In the genomic region with DNA sequence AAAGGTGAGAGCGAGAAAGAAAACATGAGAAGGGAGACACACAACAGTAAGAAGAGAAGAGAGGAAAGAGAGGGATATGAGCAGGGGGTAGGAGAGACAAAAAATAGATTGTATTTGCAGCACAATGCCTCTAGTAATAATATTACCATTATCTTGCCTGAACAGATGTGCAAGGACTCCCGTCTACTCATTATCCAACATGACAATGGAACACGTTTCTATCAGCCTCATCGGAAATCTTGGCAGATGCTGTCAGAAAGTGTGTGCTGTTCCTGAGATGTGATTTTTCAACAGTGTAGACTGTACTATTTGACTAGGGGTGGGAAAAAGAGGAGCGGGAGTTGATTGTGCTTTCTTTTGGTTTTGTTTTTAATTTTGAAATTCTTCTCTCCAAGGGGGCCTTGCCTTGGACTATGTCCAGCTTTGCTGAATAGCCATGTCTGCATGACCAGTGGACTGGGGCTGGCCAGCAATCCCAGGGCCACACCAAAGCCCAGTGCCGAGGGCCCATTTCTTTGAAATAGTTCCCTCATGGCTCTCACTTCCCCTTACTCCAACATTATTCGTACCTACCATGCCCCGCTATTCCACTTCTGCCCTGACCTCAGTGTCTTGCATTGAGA, we compare ENCODE assay signal across 1 cellular context.
TF ChIP-seq lines count a peak whose summit lies in the region.

No MANE protein-coding gene starts in this region.

TF ChIP-seq in K562, 482 proteins besides CTCF, POLR2A, EP300 and RAD21:
- TF ChIP-seq ADNP (tag; IDR thresholded peaks at IDR 0.05) (no peak), ZNF324 (CRISPR knock-in tag; IDR thresholded peaks at IDR 0.05) (no peak), ZNF444 (CRISPR knock-in tag; IDR thresholded peaks at IDR 0.05) (no peak), KDM1A (IDR thresholded peaks at IDR 0.05) (peak; percentile 74 to 81), ZNF830 (CRISPR knock-in tag; IDR thresholded peaks at IDR 0.05) (no peak), TAL1 (IDR thresholded peaks at IDR 0.05) (peak; percentile 71), ARID1B (IDR thresholded peaks at IDR 0.05) (peak; percentile 69), SOX6 (IDR thresholded peaks at IDR 0.05) (peak; percentile 90), ZNF445 (CRISPR knock-in tag; IDR thresholded peaks at IDR 0.05; ENCODE audit: low read depth) (no peak), NFIC (IDR thresholded peaks at IDR 0.05) (0 out of 2 replicates have a peak, but pooled peaks have one; percentile 25), YY1 (IDR thresholded peaks at IDR 0.05; ENCODE audit: borderline replicate concordance in 1 of 3, control insufficient read depth in 1 of 3, extremely low read depth in 1 of 3, insufficient read depth in 3 of 3, insufficient read length in 1 of 3, insufficient replicate concordance in 2 of 3, low read depth in 1 of 3, low read length in 2 of 3) (no peak), CBFA2T2 (conservative IDR thresholded peaks at IDR 0.05) (peak; percentile 59), TGIF2 (CRISPR knock-in tag; IDR thresholded peaks at IDR 0.05) (no peak), BHLHE40 (IDR thresholded peaks at IDR 0.05; ENCODE audit: low read length) (peak; percentile 36; the same call in 1 of the 2 replicates), SIRT6 (IDR thresholded peaks at IDR 0.05; ENCODE audit: low read depth, low read length) (no peak), PTTG1 (tag; IDR thresholded peaks at IDR 0.05; ENCODE audit: low read depth) (no peak), CBFA2T3 (IDR thresholded peaks at IDR 0.05) (peak; percentile 78), FOSL1 (tag; conservative IDR thresholded peaks at IDR 0.05) (0 out of 2 replicates have a peak, but pooled peaks have one; percentile 28), GATA2 (CRISPR knock-in tag; IDR thresholded peaks at IDR 0.05) (0 out of 2 replicates have a peak, but pooled peaks have one; percentile 21), NCOR1 (IDR thresholded peaks at IDR 0.05) (peak; percentile 44), ZNF785 (CRISPR knock-in tag; IDR thresholded peaks at IDR 0.05) (no peak), RCOR1 (IDR thresholded peaks at IDR 0.05; ENCODE audit: borderline replicate concordance in 1 of 2, low read depth in 2 of 2, low read length in 2 of 2) (peak; percentile 64 to 91; a peak in 3 of 4 replicates), L3MBTL2 (IDR thresholded peaks at IDR 0.05) (no peak), TEAD4 (IDR thresholded peaks at IDR 0.05; ENCODE audit: low read length) (peak; percentile 55; the same call in 1 of the 2 replicates), TEAD4 (CRISPR knock-in tag; IDR thresholded peaks at IDR 0.05; ENCODE audit: borderline replicate concordance) (no peak), NR3C1 (CRISPR knock-in tag; IDR thresholded peaks at IDR 0.05) (no peak), TFAM (CRISPR knock-in tag; conservative IDR thresholded peaks at IDR 0.05) (no peak), HNRNPUL1 (IDR thresholded peaks at IDR 0.05; ENCODE audit: low read length) (no peak), MTA2 (IDR thresholded peaks at IDR 0.05; ENCODE audit: low read depth) (0 out of 2 replicates have a peak, but pooled peaks have one; percentile 47), TCF3 (CRISPR knock-in tag; IDR thresholded peaks at IDR 0.05) (peak; percentile 53), HDAC1 (IDR thresholded peaks at IDR 0.05) (0 out of 4 replicates have a peak, but pooled peaks of 1 of the 2 experiments have one; percentile 36), PHF20 (IDR thresholded peaks at IDR 0.05; ENCODE audit: partially characterized antibody) (no peak)
- TF ChIP-seq, protein P1, sequence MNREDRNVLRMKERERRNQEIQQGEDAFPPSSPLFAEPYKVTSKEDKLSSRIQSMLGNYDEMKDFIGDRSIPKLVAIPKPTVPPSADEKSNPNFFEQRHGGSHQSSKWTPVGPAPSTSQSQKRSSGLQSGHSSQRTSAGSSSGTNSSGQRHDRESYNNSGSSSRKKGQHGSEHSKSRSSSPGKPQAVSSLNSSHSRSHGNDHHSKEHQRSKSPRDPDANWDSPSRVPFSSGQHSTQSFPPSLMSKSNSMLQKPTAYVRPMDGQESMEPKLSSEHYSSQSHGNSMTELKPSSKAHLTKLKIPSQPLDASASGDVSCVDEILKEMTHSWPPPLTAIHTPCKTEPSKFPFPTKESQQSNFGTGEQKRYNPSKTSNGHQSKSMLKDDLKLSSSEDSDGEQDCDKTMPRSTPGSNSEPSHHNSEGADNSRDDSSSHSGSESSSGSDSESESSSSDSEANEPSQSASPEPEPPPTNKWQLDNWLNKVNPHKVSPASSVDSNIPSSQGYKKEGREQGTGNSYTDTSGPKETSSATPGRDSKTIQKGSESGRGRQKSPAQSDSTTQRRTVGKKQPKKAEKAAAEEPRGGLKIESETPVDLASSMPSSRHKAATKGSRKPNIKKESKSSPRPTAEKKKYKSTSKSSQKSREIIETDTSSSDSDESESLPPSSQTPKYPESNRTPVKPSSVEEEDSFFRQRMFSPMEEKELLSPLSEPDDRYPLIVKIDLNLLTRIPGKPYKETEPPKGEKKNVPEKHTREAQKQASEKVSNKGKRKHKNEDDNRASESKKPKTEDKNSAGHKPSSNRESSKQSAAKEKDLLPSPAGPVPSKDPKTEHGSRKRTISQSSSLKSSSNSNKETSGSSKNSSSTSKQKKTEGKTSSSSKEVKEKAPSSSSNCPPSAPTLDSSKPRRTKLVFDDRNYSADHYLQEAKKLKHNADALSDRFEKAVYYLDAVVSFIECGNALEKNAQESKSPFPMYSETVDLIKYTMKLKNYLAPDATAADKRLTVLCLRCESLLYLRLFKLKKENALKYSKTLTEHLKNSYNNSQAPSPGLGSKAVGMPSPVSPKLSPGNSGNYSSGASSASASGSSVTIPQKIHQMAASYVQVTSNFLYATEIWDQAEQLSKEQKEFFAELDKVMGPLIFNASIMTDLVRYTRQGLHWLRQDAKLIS (CRISPR knock-in tag; IDR thresholded peaks at IDR 0.05) = no peak
- TF ChIP-seq, protein P2, sequence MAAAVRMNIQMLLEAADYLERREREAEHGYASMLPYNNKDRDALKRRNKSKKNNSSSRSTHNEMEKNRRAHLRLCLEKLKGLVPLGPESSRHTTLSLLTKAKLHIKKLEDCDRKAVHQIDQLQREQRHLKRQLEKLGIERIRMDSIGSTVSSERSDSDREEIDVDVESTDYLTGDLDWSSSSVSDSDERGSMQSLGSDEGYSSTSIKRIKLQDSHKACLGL (CRISPR knock-in tag; IDR thresholded peaks at IDR 0.05; ENCODE audit: borderline replicate concordance, poor library complexity, severe bottlenecking) = no peak
- TF ChIP-seq, protein P3, sequence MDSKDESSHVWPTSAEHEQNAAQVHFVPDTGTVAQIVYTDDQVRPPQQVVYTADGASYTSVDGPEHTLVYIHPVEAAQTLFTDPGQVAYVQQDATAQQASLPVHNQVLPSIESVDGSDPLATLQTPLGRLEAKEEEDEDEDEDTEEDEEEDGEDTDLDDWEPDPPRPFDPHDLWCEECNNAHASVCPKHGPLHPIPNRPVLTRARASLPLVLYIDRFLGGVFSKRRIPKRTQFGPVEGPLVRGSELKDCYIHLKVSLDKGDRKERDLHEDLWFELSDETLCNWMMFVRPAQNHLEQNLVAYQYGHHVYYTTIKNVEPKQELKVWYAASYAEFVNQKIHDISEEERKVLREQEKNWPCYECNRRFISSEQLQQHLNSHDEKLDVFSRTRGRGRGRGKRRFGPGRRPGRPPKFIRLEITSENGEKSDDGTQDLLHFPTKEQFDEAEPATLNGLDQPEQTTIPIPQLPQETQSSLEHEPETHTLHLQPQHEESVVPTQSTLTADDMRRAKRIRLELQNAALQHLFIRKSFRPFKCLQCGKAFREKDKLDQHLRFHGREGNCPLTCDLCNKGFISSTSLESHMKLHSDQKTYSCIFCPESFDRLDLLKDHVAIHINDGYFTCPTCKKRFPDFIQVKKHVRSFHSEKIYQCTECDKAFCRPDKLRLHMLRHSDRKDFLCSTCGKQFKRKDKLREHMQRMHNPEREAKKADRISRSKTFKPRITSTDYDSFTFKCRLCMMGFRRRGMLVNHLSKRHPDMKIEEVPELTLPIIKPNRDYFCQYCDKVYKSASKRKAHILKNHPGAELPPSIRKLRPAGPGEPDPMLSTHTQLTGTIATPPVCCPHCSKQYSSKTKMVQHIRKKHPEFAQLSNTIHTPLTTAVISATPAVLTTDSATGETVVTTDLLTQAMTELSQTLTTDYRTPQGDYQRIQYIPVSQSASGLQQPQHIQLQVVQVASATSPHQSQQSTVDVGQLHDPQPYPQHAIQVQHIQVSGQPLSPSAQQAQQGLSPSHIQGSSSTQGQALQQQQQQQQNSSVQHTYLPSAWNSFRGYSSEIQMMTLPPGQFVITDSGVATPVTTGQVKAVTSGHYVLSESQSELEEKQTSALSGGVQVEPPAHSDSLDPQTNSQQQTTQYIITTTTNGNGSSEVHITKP (IDR thresholded peaks at IDR 0.05; ENCODE audit: partially characterized antibody) = peak; percentile 80
- TF ChIP-seq, protein P4, sequence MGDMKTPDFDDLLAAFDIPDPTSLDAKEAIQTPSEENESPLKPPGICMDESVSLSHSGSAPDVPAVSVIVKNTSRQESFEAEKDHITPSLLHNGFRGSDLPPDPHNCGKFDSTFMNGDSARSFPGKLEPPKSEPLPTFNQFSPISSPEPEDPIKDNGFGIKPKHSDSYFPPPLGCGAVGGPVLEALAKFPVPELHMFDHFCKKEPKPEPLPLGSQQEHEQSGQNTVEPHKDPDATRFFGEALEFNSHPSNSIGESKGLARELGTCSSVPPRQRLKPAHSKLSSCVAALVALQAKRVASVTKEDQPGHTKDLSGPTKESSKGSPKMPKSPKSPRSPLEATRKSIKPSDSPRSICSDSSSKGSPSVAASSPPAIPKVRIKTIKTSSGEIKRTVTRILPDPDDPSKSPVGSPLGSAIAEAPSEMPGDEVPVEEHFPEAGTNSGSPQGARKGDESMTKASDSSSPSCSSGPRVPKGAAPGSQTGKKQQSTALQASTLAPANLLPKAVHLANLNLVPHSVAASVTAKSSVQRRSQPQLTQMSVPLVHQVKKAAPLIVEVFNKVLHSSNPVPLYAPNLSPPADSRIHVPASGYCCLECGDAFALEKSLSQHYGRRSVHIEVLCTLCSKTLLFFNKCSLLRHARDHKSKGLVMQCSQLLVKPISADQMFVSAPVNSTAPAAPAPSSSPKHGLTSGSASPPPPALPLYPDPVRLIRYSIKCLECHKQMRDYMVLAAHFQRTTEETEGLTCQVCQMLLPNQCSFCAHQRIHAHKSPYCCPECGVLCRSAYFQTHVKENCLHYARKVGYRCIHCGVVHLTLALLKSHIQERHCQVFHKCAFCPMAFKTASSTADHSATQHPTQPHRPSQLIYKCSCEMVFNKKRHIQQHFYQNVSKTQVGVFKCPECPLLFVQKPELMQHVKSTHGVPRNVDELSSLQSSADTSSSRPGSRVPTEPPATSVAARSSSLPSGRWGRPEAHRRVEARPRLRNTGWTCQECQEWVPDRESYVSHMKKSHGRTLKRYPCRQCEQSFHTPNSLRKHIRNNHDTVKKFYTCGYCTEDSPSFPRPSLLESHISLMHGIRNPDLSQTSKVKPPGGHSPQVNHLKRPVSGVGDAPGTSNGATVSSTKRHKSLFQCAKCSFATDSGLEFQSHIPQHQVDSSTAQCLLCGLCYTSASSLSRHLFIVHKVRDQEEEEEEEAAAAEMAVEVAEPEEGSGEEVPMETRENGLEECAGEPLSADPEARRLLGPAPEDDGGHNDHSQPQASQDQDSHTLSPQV (IDR thresholded peaks at IDR 0.05) = no peak
- TF ChIP-seq, protein P5, sequence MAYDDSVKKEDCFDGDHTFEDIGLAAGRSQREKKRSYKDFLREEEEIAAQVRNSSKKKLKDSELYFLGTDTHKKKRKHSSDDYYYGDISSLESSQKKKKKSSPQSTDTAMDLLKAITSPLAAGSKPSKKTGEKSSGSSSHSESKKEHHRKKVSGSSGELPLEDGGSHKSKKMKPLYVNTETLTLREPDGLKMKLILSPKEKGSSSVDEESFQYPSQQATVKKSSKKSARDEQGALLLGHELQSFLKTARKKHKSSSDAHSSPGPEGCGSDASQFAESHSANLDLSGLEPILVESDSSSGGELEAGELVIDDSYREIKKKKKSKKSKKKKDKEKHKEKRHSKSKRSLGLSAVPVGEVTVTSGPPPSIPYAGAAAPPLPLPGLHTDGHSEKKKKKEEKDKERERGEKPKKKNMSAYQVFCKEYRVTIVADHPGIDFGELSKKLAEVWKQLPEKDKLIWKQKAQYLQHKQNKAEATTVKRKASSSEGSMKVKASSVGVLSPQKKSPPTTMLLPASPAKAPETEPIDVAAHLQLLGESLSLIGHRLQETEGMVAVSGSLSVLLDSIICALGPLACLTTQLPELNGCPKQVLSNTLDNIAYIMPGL (CRISPR knock-in tag; IDR thresholded peaks at IDR 0.05) = no peak
